11 cellular contexts compared by ENCODE assay signal in the genomic region with DNA sequence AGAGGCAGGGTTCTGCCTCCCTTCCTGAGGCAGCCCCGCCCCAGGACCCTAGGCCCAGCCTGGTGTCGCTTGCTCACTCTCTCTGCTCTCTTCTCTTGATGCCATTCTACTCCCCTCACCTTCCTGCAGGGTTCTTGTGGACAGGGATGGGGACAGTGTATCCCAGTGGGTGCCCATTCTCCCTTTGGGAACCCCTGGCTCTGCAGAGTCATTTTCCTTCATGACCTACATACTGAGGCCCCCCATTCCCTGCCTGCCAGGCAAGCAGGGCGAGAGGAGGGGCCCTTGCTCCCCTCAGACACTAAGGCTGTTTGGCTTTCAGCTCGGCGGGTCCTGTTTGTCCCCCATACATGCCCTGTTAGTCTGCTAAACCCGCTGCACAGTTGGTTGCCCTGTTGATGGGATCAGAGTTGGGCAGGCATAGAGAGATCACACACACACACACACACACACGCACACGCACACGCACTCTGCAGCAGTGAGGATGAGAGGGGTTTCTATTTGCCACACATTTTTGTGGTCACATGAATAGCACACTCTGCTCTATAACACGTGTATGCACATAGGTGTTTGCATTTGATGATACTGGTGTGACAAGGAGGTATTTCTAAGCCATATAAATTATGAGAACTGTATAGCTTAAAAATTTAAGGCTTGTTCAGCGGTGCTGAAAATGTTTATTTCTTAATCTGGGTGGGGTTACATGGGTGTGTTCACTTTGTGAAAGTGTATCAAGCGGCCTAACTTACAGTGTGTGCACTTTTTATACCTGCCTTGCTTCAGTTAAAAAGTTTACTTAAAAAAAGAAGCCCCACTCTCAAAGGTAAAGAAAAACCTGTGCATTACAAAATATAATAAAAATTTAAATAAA. TPM values are rescaled to one million over a fixed set of nuclear protein-coding genes. Genes with fewer than 3 reads are reported as not detected.
DNase-seq lines count a peak whose midpoint lies in the region; ATAC-seq and TF ChIP-seq lines count a peak whose summit lies in the region.
"Had no signal": no experiment of that assay in that cellular context is flagged by ENCODE, and none has a peak within 500 bp of the region (broad histone marks: within the 10 kb centered on the region; RNA-seq: fewer than 3 reads in every experiment).

No MANE protein-coding gene starts in this region.

- no peak for TF ChIP-seq POLR2A in stomach (IDR thresholded peaks at IDR 0.05)

- H3K27me3 ChIP-seq in SJCRH30, result no peaks in the 10 kb centered on the region
- H3K27me3 ChIP-seq in stomach, result peaks cover 0 to 41% (median 13%) of the 10 kb centered on the region in 3 donors
- H3K27me3 ChIP-seq: pancreas had no signal

- no peaks in the 10 kb centered on the region for H3K9me3 ChIP-seq in SJCRH30 (replicated peaks)
- H3K9me3 ChIP-seq in stomach, result no peaks in the 10 kb centered on the region
- H3K9me3 ChIP-seq: pancreas had no signal

- ATAC-seq in HG03039 (IDR thresholded peaks at IDR 0.05; ENCODE audit: unreplicated experiment), result no peak
- ATAC-seq: activated CD8-positive, alpha-beta memory T cell treated with anti-CD3 and anti-CD28 coated beads, Interleukin-2, amount 10 ng/mL, durations not matched to agents 7 days and 5 days; pancreas had no signal

- H3K4me3 ChIP-seq in SJCRH30, result no peak overlapping the region
- peak overlapping the region in 1 of 4 donors; percentile 18 for H3K4me3 ChIP-seq in stomach
- H3K4me3 ChIP-seq: pancreas had no signal

- TF ChIP-seq EP300 in stomach (IDR thresholded peaks at IDR 0.05), result no peak

- 31 to 48% (median 36%) methylated on average over 12 of the region's 12 CpGs for WGBS in stomach, 5 donors

- no peak for TF ChIP-seq CTCF in GM10266 (IDR thresholded peaks at IDR 0.05; ENCODE audit: control insufficient read depth, insufficient read depth, low read depth, missing control alignments)
- no peak for TF ChIP-seq CTCF in stomach (IDR thresholded peaks at IDR 0.05)

- H3K4me1 ChIP-seq in SJCRH30 (peaks cover 16% of the 10 kb centered on the region), stomach (peaks cover 92 to 100% (median 99%) of the 10 kb centered on the region in 4 donors)
- H3K4me1 ChIP-seq: pancreas had no signal

- peak; percentile 21 for DNase-seq in GM10266 (ENCODE audit: extremely low spot score)
- DNase-seq in SJCRH30, result peak; percentile 32 to 43
- peak; percentile 56 for DNase-seq in glomerular visceral epithelial cell (ENCODE audit: extremely low spot score)
- DNase-seq in stomach, result no peak
- DNase-seq in pons (ENCODE audit: low spot score), result no peak
- no peak for DNase-seq in SIG-M5 treated with dmso at 0.1 percent for 504 hours (lab: John Stamatoyannopoulos, UW; ENCODE audit: unreplicated experiment)
- DNase-seq in occipital lobe (lab: John Stamatoyannopoulos, UW), result no peak
- DNase-seq: activated CD8-positive, alpha-beta memory T cell treated with anti-CD3 and anti-CD28 coated beads, Interleukin-2, amount 10 ng/mL, durations not matched to agents 7 days and 5 days; NCI-H1694 treated with DMSO at 0.1 percent for 48 hours had no signal

- intact Hi-C loops in stomach (cut with DNase I; ENCODE audit: low total_unique reads), result no loop called here

- no peaks in the 10 kb centered on the region for H3K36me3 ChIP-seq in SJCRH30
- no peaks in the 10 kb centered on the region for H3K36me3 ChIP-seq in stomach
- H3K36me3 ChIP-seq: pancreas had no signal

- H3K27ac ChIP-seq in SJCRH30 (no peak overlapping the region), stomach (peak overlapping the region; percentile 47 to 94 (median 91))
- H3K27ac ChIP-seq: pancreas had no signal

RNA-seq across cellular contexts. Expression of a gene that starts 20.3 kb away (rescaled TPM):
- 20.2 and 22.4 TPM in 2 replicates for total RNA-seq in SJCRH30 (2014; rRNA removed; shearing (Covaris generic))
- total RNA-seq in stomach (100 to 1,000 TPM in 1 of 5 donors, 10 to 100 TPM in 4; 14.0 to 183 (median 63.3) TPM), occipital lobe (124 TPM)
- 10 to 100 TPM; 11.5 to 45.0 (median 30.2) TPM for polyA plus RNA-seq in stomach

RNA-seq across cellular contexts. Expression of a gene that starts 46.2 kb away (rescaled TPM):
- total RNA-seq in SJCRH30 (2014; rRNA removed; shearing (Covaris generic)), result not detected in 2 replicates
- total RNA-seq in stomach (under 1 TPM in 1 of 5 donors, not detected in 4; 0.58 TPM), occipital lobe (not detected)
- polyA plus RNA-seq in stomach, result under 1 TPM in 2 of 3 donors, not detected in 1; 0.12 to 0.13 TPM

RNA-seq across cellular contexts. Expression of a gene that starts 58.6 kb away (rescaled TPM):
- 59.9 and 71.5 TPM in 2 replicates for total RNA-seq in SJCRH30 (2014; rRNA removed; shearing (Covaris generic))
- total RNA-seq in stomach (10 to 100 TPM in 4 of 5 donors, 1 to 10 TPM in 1; 1.8 to 93.3 (median 25.9) TPM), occipital lobe (13.3 TPM)
- 10 to 100 TPM; 59.0 to 75.4 (median 61.8) TPM for polyA plus RNA-seq in stomach

Comparison
In these comparisons a context has a peak if more than half of its experiments do, and no peak if none do; other contexts are left out.
1. DNase-seq: peak in GM10266 (single experiment), SJCRH30 (2 of 2) and glomerular visceral epithelial cell (single experiment); none in stomach (single experiment), pons (single experiment), SIG-M5 treated with dmso at 0.1 percent for 504 hours (single experiment) and occipital lobe (single experiment).